8 cellular contexts compared by ENCODE assay signal in the genomic region with DNA sequence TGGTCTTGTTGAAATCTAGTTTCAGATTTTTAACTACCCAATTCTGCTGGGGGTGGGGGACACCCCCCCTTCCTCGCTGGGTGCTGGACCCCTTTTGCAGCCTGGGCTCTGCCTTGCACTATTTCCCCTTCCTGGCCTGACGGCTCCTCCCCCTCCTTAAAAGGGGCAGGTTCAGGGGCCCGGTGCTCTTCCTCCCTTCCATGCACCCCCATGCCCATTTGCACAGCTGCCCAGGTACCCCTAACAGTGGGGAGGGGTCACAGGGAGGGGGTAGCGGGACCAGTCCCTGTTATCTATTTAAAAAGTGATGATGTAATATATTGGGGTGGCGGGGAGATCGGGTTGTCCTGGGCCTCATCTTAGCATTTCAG. TPM values are rescaled to one million over a fixed set of nuclear protein-coding genes. Genes with fewer than 3 reads are reported as not detected.
A peak's percentile ranks its signal among the peaks of the same experiment; 100 is the strongest.
DNase-seq lines count a peak whose midpoint lies in the region; ATAC-seq and TF ChIP-seq lines count a peak whose summit lies in the region.

No MANE protein-coding gene starts in this region.

- TSS peak; percentile 20 for BruUV-seq in PC-9 (replicated peaks; lab: Mats Ljungman, UMichigan)

- DNase-seq in PC-9 (no peak), gastrocnemius medialis (no peak), NCI-H526 (lab: John Stamatoyannopoulos, UW) (no peak), Kasumi-1 (lab: John Stamatoyannopoulos, UW) (no peak), putamen (ENCODE audit: low spot score) (no peak)

- H3K9me3 ChIP-seq in PC-9 (ENCODE audit: insufficient read depth, low read depth) (no peaks in the 10 kb centered on the region), esophagus (ENCODE audit: control insufficient read depth in 2 of 2, insufficient read depth in 1 of 2, low read depth in 1 of 2, low read length in 1 of 2) (no peaks in the 10 kb centered on the region), gastrocnemius medialis (no peaks in the 10 kb centered on the region)

- peaks cover 4% of the 10 kb centered on the region; the same call in 1 of the 2 replicates for H3K79me2 ChIP-seq in PC-9 (ENCODE audit: low read depth)

- H3K4me1 ChIP-seq in PC-9 (replicated peaks; ENCODE audit: insufficient read depth) (peaks cover 43% of the 10 kb centered on the region), esophagus (ENCODE audit: control insufficient read depth in 2 of 2, insufficient read depth in 2 of 2, low read length in 1 of 2) (peaks cover 14 to 42% of the 10 kb centered on the region in 2 donors), gastrocnemius medialis (peaks cover 17 to 20% of the 10 kb centered on the region in 2 donors)

- CTCF ChIA-PET in PC-9 (lab: Charles Lee), result interaction anchor here (0.6 to 1.5 kb wide), 2 partner anchors 34 to 47 kb away, joined by 4 to 17 read pairs; a partner anchor contains a TSS

- H3F3A ChIP-seq in PC-9 (ENCODE audit: insufficient read depth, low read depth), result peaks cover 33% of the 10 kb centered on the region

- POLR2A ChIA-PET in PC-9 (lab: Charles Lee; ENCODE audit: unreplicated experiment), result interaction anchor here (0.5 kb wide), 1 partner anchor 1404 kb away, joined by 4 read pairs; no protein-coding TSS in a partner anchor

- ATAC-seq in GM18870 (IDR thresholded peaks at IDR 0.05; ENCODE audit: unreplicated experiment) (peak; percentile 4), gastrocnemius medialis (no peak), GM21723 (IDR thresholded peaks at IDR 0.05; ENCODE audit: unreplicated experiment) (no peak)

- in situ Hi-C loops in gastrocnemius medialis (cut with MboI; ENCODE audit: low sequenced_read_pairs in 4 of 4), result loop anchor here in 2 of 4 donors (10.0 kb wide), 1 partner anchor 53 kb away; a partner anchor contains a TSS

- H3K27ac ChIP-seq in PC-9 (peak overlapping the region; percentile 21), esophagus (ENCODE audit: low read depth in 2 of 2, low read length in 1 of 2) (peak overlapping the region; percentile 95 to 96), gastrocnemius medialis (peak overlapping the region; percentile 80 to 95 (median 86))

- no peaks in the 10 kb centered on the region for H3K9me2 ChIP-seq in PC-9 (ENCODE audit: insufficient read depth)

- H3K4me2 ChIP-seq in PC-9, result peak overlapping the region; percentile 75

- TF ChIP-seq CTCF in PC-9 (conservative IDR thresholded peaks at IDR 0.05) (no peak), gastrocnemius medialis (IDR thresholded peaks at IDR 0.05 in 4 of 5, conservative IDR thresholded peaks at IDR 0.05 in 1 of 5) (no peak)

- no peaks in the 10 kb centered on the region for H3K27me3 ChIP-seq in PC-9 (ENCODE audit: insufficient read depth, low read depth)
- no peaks in the 10 kb centered on the region for H3K27me3 ChIP-seq in esophagus (ENCODE audit: control insufficient read depth in 1 of 2, insufficient read depth in 2 of 2, low read length in 2 of 2)
- H3K27me3 ChIP-seq in gastrocnemius medialis, result no peaks in the 10 kb centered on the region

- H4K20me1 ChIP-seq in PC-9 (ENCODE audit: insufficient read depth), result peaks cover 5% of the 10 kb centered on the region; the same call in 1 of the 2 replicates

- TF ChIP-seq POLR2A in gastrocnemius medialis (IDR thresholded peaks at IDR 0.05), result no peak

- no peak overlapping the region for H2AFZ ChIP-seq in PC-9

- intact Hi-C loops in PC-9 (cut with micrococcal nuclease; ENCODE audit: unreplicated experiment) (loop anchor here (1.0 to 2.0 kb wide), 5 partner anchors 16 to 57 kb away; a partner anchor contains a TSS), gastrocnemius medialis (cut with DNase I; ENCODE audit: low total_unique reads) (loop anchor here (1.0 to 2.0 kb wide), 4 partner anchors 16 to 67 kb away; a partner anchor contains a TSS)

- H3K4me3 ChIP-seq in PC-9, result peak overlapping the region; percentile 37; the same call in 1 of the 2 replicates
- peak overlapping the region in 1 of 2 donors; percentile 30 for H3K4me3 ChIP-seq in esophagus (ENCODE audit: low read depth in 1 of 2, low read length in 2 of 2)
- peak overlapping the region; percentile 48 to 52 (median 50) for H3K4me3 ChIP-seq in gastrocnemius medialis

- WGBS in esophagus, 2 donors, result 47 to 48% methylated on average over 6 of the region's 6 CpGs

- H3K36me3 ChIP-seq in PC-9 (ENCODE audit: low read depth) (no peaks in the 10 kb centered on the region), esophagus (ENCODE audit: control insufficient read depth in 2 of 2, insufficient read depth in 2 of 2, low read length in 1 of 2) (peaks cover 8 to 35% of the 10 kb centered on the region in 2 donors), gastrocnemius medialis (peaks cover 0 to 13% of the 10 kb centered on the region in 2 donors)

RNA-seq across cellular contexts. Expression of a gene that starts 15.3 kb away (rescaled TPM):
- 38.6 and 44.1 TPM in 2 replicates for total RNA-seq in PC-9 (2021)
- 10 to 100 TPM; 71.7 to 95.8 TPM for polyA plus RNA-seq in esophagus
- 100 to 1,000 TPM in 1 of 4 donors, 10 to 100 TPM in 3; 61.3 to 100 (median 73.1) TPM for total RNA-seq in gastrocnemius medialis

RNA-seq across cellular contexts. Expression of a gene that starts 15.7 kb away (rescaled TPM):
- total RNA-seq in PC-9 (2021) (4.4 and 4.7 TPM in 2 replicates), gastrocnemius medialis (not detected)
- 10 to 100 TPM in 1 of 2 donors, 1 to 10 TPM in 1; 1.7 to 10.1 TPM for polyA plus RNA-seq in esophagus

RNA-seq across cellular contexts. Expression of a gene that starts 15.7 kb away (rescaled TPM):
- total RNA-seq in PC-9 (2021) (0.22 and 0.43 TPM in 2 replicates), gastrocnemius medialis (under 1 TPM in 2 of 4 donors, not detected in 2; 0.13 to 0.35 TPM)
- polyA plus RNA-seq in esophagus, result under 1 TPM; 0.14 to 0.29 TPM

RNA-seq across cellular contexts. Expression of a gene that starts 24.5 kb away (rescaled TPM):
- total RNA-seq in PC-9 (2021) (1.2 and 1.3 TPM in 2 replicates), gastrocnemius medialis (not detected)
- polyA plus RNA-seq in esophagus, result under 1 TPM in 1 of 2 donors, not detected in 1; 0.22 TPM

RNA-seq across cellular contexts. Expression of a gene that starts 33.2 kb away (rescaled TPM):
- total RNA-seq in PC-9 (2021) (187 and 195 TPM in 2 replicates), gastrocnemius medialis (10 to 100 TPM; 30.3 to 42.8 (median 36.9) TPM)
- 100 to 1,000 TPM; 122 to 222 TPM for polyA plus RNA-seq in esophagus

Comparison
In these comparisons a context has a peak if more than half of its experiments do, and no peak if none do; other contexts are left out.
1. H3K27ac ChIP-seq: peak in every context shown above with its lines; median percentile 96 in esophagus; 86 in gastrocnemius medialis; 21 in PC-9.